ENCODE assay signal across 21 cellular contexts in genomic region chr20:63823691-63824311, GRCh38. TPM values are rescaled to one million over a fixed set of nuclear protein-coding genes. Genes with fewer than 3 reads are reported as not detected.
"Had no signal": no experiment of that assay in that cellular context is flagged by ENCODE, and none has a peak within 500 bp of the region (broad histone marks: within the 10 kb centered on the region; RNA-seq: fewer than 3 reads in every experiment).

No MANE protein-coding gene starts in this region.

- H3K9me3 Mint-ChIP-seq: activated naive CD8-positive, alpha-beta T cell treated with anti-CD3 and anti-CD28 coated beads, Interleukin-2, amount 10 ng/mL, durations not matched to agents 7 days and 5 days; activated T-helper 1 cell treated with anti-CD3 and anti-CD28 coated beads, Interleukin-12 subunit alpha, Interleukin-12 subunit beta, Interleukin-2, Interleukin-4 antibody, amounts not matched to agents 30 ng/mL and 10 ng/mL and 1 ng/mL, durations not matched to agents 14 hours and 24 hours and 36 hours; naive thymus-derived CD4-positive, alpha-beta T cell had no signal

- H3K4me3 ChIP-seq: lung, right atrium auricular region, suprapubic skin had no signal

- H3K9me3 ChIP-seq: right atrium auricular region, suprapubic skin had no signal

- H3K27me3 ChIP-seq: right atrium auricular region, suprapubic skin had no signal

- H3K36me3 Mint-ChIP-seq: activated naive CD8-positive, alpha-beta T cell treated with anti-CD3 and anti-CD28 coated beads, Interleukin-2, amount 10 ng/mL, durations not matched to agents 7 days and 5 days had no signal

- ATAC-seq: activated CD4-positive, CD25-positive, alpha-beta regulatory T cell treated with anti-CD3 and anti-CD28 coated beads, Interleukin-2, amount 50 U/mL, for 24 hours; naive thymus-derived CD4-positive, alpha-beta T cell; stimulated activated naive CD8-positive, alpha-beta T cell treated with anti-CD3 and anti-CD28 coated beads, Interleukin-15, Interleukin-2, amounts not matched to agents 100 U/mL and 50 U/mL, for 24 hours had no signal

- H3K36me3 ChIP-seq: right atrium auricular region, suprapubic skin had no signal

- H3K4me3 Mint-ChIP-seq: activated naive CD8-positive, alpha-beta T cell treated with anti-CD3 and anti-CD28 coated beads, Interleukin-2, amount 10 ng/mL, durations not matched to agents 7 days and 5 days; activated T-helper 1 cell treated with anti-CD3 and anti-CD28 coated beads, Interleukin-12 subunit alpha, Interleukin-12 subunit beta, Interleukin-2, Interleukin-4 antibody, amounts not matched to agents 30 ng/mL and 10 ng/mL and 1 ng/mL, durations not matched to agents 14 hours and 24 hours and 36 hours; naive thymus-derived CD4-positive, alpha-beta T cell had no signal

- DNase-seq: activated CD4-positive, alpha-beta T cell treated with anti-CD3 and anti-CD28 coated beads, Interleukin-2, amount 50 U/mL, for 1 hour; activated naive CD8-positive, alpha-beta T cell treated with anti-CD3 and anti-CD28 coated beads, Interleukin-2, amount 10 ng/mL, durations not matched to agents 7 days and 5 days; anterior cingulate cortex; erythroblast; hypothalamus; kidney glomerular epithelial cell; naive thymus-derived CD4-positive, alpha-beta T cell; nucleus accumbens; posterior cingulate gyrus; small intestine; stimulated activated naive CD8-positive, alpha-beta T cell treated with anti-CD3 and anti-CD28 coated beads, Interleukin-15, Interleukin-2, amounts not matched to agents 100 U/mL and 50 U/mL, for 24 hours; trophoblast cell had no signal

- H3K4me1 Mint-ChIP-seq: activated naive CD8-positive, alpha-beta T cell treated with anti-CD3 and anti-CD28 coated beads, Interleukin-2, amount 10 ng/mL, durations not matched to agents 7 days and 5 days had no signal

- H3K27ac ChIP-seq: right atrium auricular region, suprapubic skin had no signal

- H3K27ac Mint-ChIP-seq: activated naive CD8-positive, alpha-beta T cell treated with anti-CD3 and anti-CD28 coated beads, Interleukin-2, amount 10 ng/mL, durations not matched to agents 7 days and 5 days; activated T-helper 1 cell treated with anti-CD3 and anti-CD28 coated beads, Interleukin-12 subunit alpha, Interleukin-12 subunit beta, Interleukin-2, Interleukin-4 antibody, amounts not matched to agents 30 ng/mL and 10 ng/mL and 1 ng/mL, durations not matched to agents 14 hours and 24 hours and 36 hours; naive thymus-derived CD4-positive, alpha-beta T cell had no signal

RNA-seq across cellular contexts. Expression of gene ABHD16B, which starts 37.5 kb away (rescaled TPM):
- total RNA-seq: activated naive CD8-positive, alpha-beta T cell treated with anti-CD3 and anti-CD28 coated beads, Interleukin-2, amount 10 ng/mL, durations not matched to agents 7 days and 5 days; activated T-helper 1 cell treated with anti-CD3 and anti-CD28 coated beads, Interleukin-12 subunit alpha, Interleukin-12 subunit beta, Interleukin-2, Interleukin-4 antibody, amounts not matched to agents 30 ng/mL and 10 ng/mL and 1 ng/mL, durations not matched to agents 14 hours and 24 hours and 36 hours; cerebellum; dermis microvascular lymphatic vessel endothelial cell; lung; mononuclear cell; right atrium auricular region; SK-MEL-5; suprapubic skin had no signal
